ENCODE assay signal across 8 cellular contexts in genomic region chr4:56424697-56425514, GRCh38. TPM values are rescaled to one million over a fixed set of nuclear protein-coding genes. Genes with fewer than 3 reads are reported as not detected.
DNase-seq lines count a peak whose midpoint lies in the region; ATAC-seq and TF ChIP-seq lines count a peak whose summit lies in the region.

No MANE protein-coding gene starts in this region.

- H2AFZ ChIP-seq in neural progenitor cell (replicated peaks): no peak overlapping the region

- in situ Hi-C loops in GM13977 (cut with MboI; ENCODE audit: low pct_unique_long_range_greater_than_20kb, low sequenced_read_pairs, unreplicated experiment): no loop called here

- H3K36me3 ChIP-seq in esophagus muscularis mucosa (no peaks in the 10 kb centered on the region), neural progenitor cell (peaks cover 12% of the 10 kb centered on the region)

- H3K4me1 ChIP-seq in esophagus muscularis mucosa: no peaks in the 10 kb centered on the region
- H3K4me1 ChIP-seq in neural progenitor cell: peaks cover 10% of the 10 kb centered on the region

- 63% methylated on average over 5 of the region's 5 CpGs for WGBS in esophagus muscularis mucosa

- H3K9me3 ChIP-seq in T-helper 17 cell (ENCODE audit: control insufficient read depth, low read length, poor library complexity, severe bottlenecking): no peaks in the 10 kb centered on the region
- no peaks in the 10 kb centered on the region for H3K9me3 ChIP-seq in esophagus muscularis mucosa
- H3K9me3 ChIP-seq in neural progenitor cell (ENCODE audit: low read depth): peaks cover 4% of the 10 kb centered on the region

- H3K27ac Mint-ChIP-seq in T-helper 17 cell (no peak overlapping the region), neural progenitor cell (no peak overlapping the region)
- H3K27ac Mint-ChIP-seq in activated T-helper 17 cell treated with anti-CD3 and anti-CD28 coated beads, Interleukin-2, amount 50 U/mL, for 72 hours: no peak overlapping the region

- H3K4me3 ChIP-seq in esophagus muscularis mucosa (no peak overlapping the region), neural progenitor cell (no peak overlapping the region)

- no peak for TF ChIP-seq POLR2A in esophagus muscularis mucosa (IDR thresholded peaks at IDR 0.05; ENCODE audit: low read depth)

- peaks cover 7% of the 10 kb centered on the region for H3F3A ChIP-seq in neural progenitor cell (ENCODE audit: low read depth)

- TF ChIP-seq EP300 in esophagus muscularis mucosa (IDR thresholded peaks at IDR 0.05): no peak

- intact Hi-C loops in esophagus muscularis mucosa (cut with DNase I): loop anchor here (2.0 to 5.0 kb wide), 2 partner anchors 117 to 412 kb away; no protein-coding TSS in a partner anchor

- H3K4me3 Mint-ChIP-seq in T-helper 17 cell (no peak overlapping the region), neural progenitor cell (no peak overlapping the region)
- no peak overlapping the region for H3K4me3 Mint-ChIP-seq in activated T-helper 17 cell treated with anti-CD3 and anti-CD28 coated beads, Interleukin-2, amount 50 U/mL, for 72 hours

- no peak overlapping the region for H3K9ac ChIP-seq in neural progenitor cell

- peaks cover 22% of the 10 kb centered on the region for H4K20me1 ChIP-seq in neural progenitor cell (ENCODE audit: low read depth)

- H3K36me3 Mint-ChIP-seq in T-helper 17 cell (ENCODE audit: low read depth) (peaks cover 2% of the 10 kb centered on the region), neural progenitor cell (peaks cover 27% of the 10 kb centered on the region)
- H3K36me3 Mint-ChIP-seq in activated T-helper 17 cell treated with anti-CD3 and anti-CD28 coated beads, Interleukin-2, amount 50 U/mL, for 72 hours (ENCODE audit: low read depth): peaks cover 6% of the 10 kb centered on the region

- no peaks in the 10 kb centered on the region for H3K27me3 Mint-ChIP-seq in T-helper 17 cell
- H3K27me3 Mint-ChIP-seq in neural progenitor cell (ENCODE audit: insufficient read depth, low read depth): no peaks in the 10 kb centered on the region
- no peaks in the 10 kb centered on the region for H3K27me3 Mint-ChIP-seq in activated T-helper 17 cell treated with anti-CD3 and anti-CD28 coated beads, Interleukin-2, amount 50 U/mL, for 72 hours

- ATAC-seq in T-helper 17 cell: peak; percentile 49
- no peak for ATAC-seq in activated T-helper 17 cell treated with anti-CD3 and anti-CD28 coated beads, Interleukin-2, amount 50 U/mL, for 72 hours (replicated peaks)

- DNase-seq in AG20443 (ENCODE audit: low spot score) (peak; percentile 42), GM13977 (ENCODE audit: low spot score) (peak; percentile 26), T-helper 17 cell (peak in 2 of 3 donors; percentile 10 to 13), esophagus muscularis mucosa (ENCODE audit: extremely low spot score) (no peak), neural progenitor cell (ENCODE audit: low spot score) (no peak), NCI-H526 treated with DMSO at 0.1 percent for 48 hours (lab: John Stamatoyannopoulos, UW) (no peak)
- DNase-seq in activated CD8-positive, alpha-beta memory T cell treated with anti-CD3 and anti-CD28 coated beads for 24 hours: no peak

- H3K4me1 Mint-ChIP-seq in T-helper 17 cell (peaks cover 5% of the 10 kb centered on the region), neural progenitor cell (peaks cover 2% of the 10 kb centered on the region)
- peaks cover 11% of the 10 kb centered on the region for H3K4me1 Mint-ChIP-seq in activated T-helper 17 cell treated with anti-CD3 and anti-CD28 coated beads, Interleukin-2, amount 50 U/mL, for 72 hours

- peaks cover 5% of the 10 kb centered on the region for H3K9me3 Mint-ChIP-seq in neural progenitor cell
- H3K9me3 Mint-ChIP-seq in activated T-helper 17 cell treated with anti-CD3 and anti-CD28 coated beads, Interleukin-2, amount 50 U/mL, for 72 hours: no peaks in the 10 kb centered on the region

- H3K4me2 ChIP-seq in neural progenitor cell: peak overlapping the region; percentile 33

- H3K27me3 ChIP-seq in esophagus muscularis mucosa (no peaks in the 10 kb centered on the region), neural progenitor cell (no peaks in the 10 kb centered on the region)

- TF ChIP-seq CTCF in GM13977 (IDR thresholded peaks at IDR 0.05; ENCODE audit: extremely low read depth, insufficient read depth, missing control alignments) (peak; percentile 53), esophagus muscularis mucosa (IDR thresholded peaks at IDR 0.05) (peak; percentile 56 to 68 (median 62)), neural progenitor cell (IDR thresholded peaks at IDR 0.05) (peak; percentile 62)

- H3K27ac ChIP-seq in esophagus muscularis mucosa (replicated peaks in 1 of 4) (no peak overlapping the region), neural progenitor cell (no peak overlapping the region)

- H3K79me2 ChIP-seq in neural progenitor cell (ENCODE audit: low read depth): peaks cover 100% of the 10 kb centered on the region

RNA-seq across cellular contexts. Expression of gene PPAT, which starts 10.5 kb away (rescaled TPM):
- total RNA-seq in T-helper 17 cell (1 to 10 TPM; 9.5 to 9.6 TPM), esophagus muscularis mucosa (1 to 10 TPM; 1.7 to 5.1 (median 3.0) TPM), neural progenitor cell (ENCODE audit: low replicate concordance) (67.6 and 108 TPM in 2 replicates)
- 10 to 100 TPM; 38.5 to 50.1 TPM for total RNA-seq in activated T-helper 17 cell treated with anti-CD3 and anti-CD28 coated beads, Interleukin-2, amount 50 U/mL, for 72 hours

RNA-seq across cellular contexts. Expression of gene PAICS, which starts 11.2 kb away (rescaled TPM):
- total RNA-seq in T-helper 17 cell (10 to 100 TPM; 27.1 to 29.8 TPM), esophagus muscularis mucosa (10 to 100 TPM; 13.3 to 19.5 (median 17.9) TPM), neural progenitor cell (ENCODE audit: low replicate concordance) (322 and 395 TPM in 2 replicates)
- total RNA-seq in activated T-helper 17 cell treated with anti-CD3 and anti-CD28 coated beads, Interleukin-2, amount 50 U/mL, for 72 hours: 100 to 1,000 TPM; 284 to 360 TPM

RNA-seq across cellular contexts. Expression of gene AASDH, which starts 37.6 kb away (rescaled TPM):
- 10 to 100 TPM in 1 of 2 donors, 1 to 10 TPM in 1; 9.0 to 12.9 TPM for total RNA-seq in T-helper 17 cell
- total RNA-seq in esophagus muscularis mucosa: 1 to 10 TPM; 5.2 to 9.3 (median 6.3) TPM
- total RNA-seq in neural progenitor cell (ENCODE audit: low replicate concordance): 21.9 and 33.1 TPM in 2 replicates
- 10 to 100 TPM; 10.3 to 16.3 TPM for total RNA-seq in activated T-helper 17 cell treated with anti-CD3 and anti-CD28 coated beads, Interleukin-2, amount 50 U/mL, for 72 hours

RNA-seq across cellular contexts. Expression of gene SRP72, which starts 42.5 kb away (rescaled TPM):
- total RNA-seq in T-helper 17 cell: 100 to 1,000 TPM; 110 to 133 TPM
- 10 to 100 TPM; 37.0 to 51.9 (median 45.8) TPM for total RNA-seq in esophagus muscularis mucosa
- total RNA-seq in neural progenitor cell (ENCODE audit: low replicate concordance): 90.8 and 114 TPM in 2 replicates
- 100 to 1,000 TPM; 125 to 162 TPM for total RNA-seq in activated T-helper 17 cell treated with anti-CD3 and anti-CD28 coated beads, Interleukin-2, amount 50 U/mL, for 72 hours

Comparison
In these comparisons a context has a peak if more than half of its experiments do, and no peak if none do; other contexts are left out.
1. DNase-seq: peak in AG20443 (single experiment), GM13977 (single experiment) and T-helper 17 cell (2 of 3); none in esophagus muscularis mucosa (single experiment), neural progenitor cell (single experiment), NCI-H526 treated with DMSO at 0.1 percent for 48 hours (single experiment) and activated CD8-positive, alpha-beta memory T cell treated with anti-CD3 and anti-CD28 coated beads for 24 hours (single experiment).
2. RNA of gene PAICS, which starts 11.2 kb away (total RNA-seq): 322 to 395 TPM in neural progenitor cell and 284 to 360 TPM in activated T-helper 17 cell treated with anti-CD3 and anti-CD28 coated beads, Interleukin-2, amount 50 U/mL, for 72 hours; 27.1 to 29.8 TPM in T-helper 17 cell and 13.3 to 19.5 TPM in esophagus muscularis mucosa; every median in the first group is over 4 times any median in the second.
3. Peak in every context shown above with its lines, with median percentiles within 50 percentile points of each other: CTCF ChIP-seq.